6 cellular contexts compared by ENCODE assay signal in the genomic region with DNA sequence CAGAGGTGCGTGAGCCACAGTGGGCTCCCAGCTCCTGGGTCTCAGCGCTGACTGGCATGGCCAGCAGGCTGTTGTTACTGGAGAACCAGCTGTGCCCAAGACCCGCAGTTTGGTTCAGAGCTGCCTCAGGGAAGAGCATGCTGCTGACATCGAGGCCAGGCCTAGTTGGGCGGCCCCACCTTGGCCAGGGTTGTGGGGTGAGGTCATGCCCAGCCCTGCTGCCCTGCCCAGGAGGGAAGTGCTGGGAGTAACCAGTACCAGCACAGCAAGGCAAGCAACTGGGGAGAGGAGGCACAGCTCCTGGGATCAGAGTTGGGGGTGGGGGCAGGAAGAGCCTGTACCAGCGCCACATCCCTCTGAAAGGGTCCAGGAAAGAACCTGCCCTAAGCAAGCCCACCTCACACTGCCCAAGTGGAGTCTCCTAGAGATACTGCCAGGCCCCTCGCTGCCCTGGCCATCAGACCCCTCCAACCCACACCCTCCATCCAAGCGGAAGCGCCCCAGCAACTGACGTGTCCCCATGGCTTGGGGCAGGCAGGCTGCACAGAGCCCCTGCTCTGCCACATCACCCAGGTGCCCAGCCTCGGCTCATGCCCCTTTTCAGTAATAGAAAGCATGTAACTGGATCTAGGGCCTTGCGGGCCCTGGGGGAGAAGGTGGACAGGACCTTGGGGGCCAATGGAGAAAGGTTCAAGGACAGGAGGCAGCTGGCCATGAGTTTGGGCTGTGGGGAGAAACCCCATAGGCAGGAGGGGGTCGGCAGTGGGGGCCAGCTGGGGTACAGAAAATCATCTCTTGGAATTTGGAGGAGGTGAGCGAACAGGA. TPM values are rescaled to one million over a fixed set of nuclear protein-coding genes. Genes with fewer than 3 reads are reported as not detected.
A peak's percentile ranks its signal among the peaks of the same experiment; 100 is the strongest.
DNase-seq lines count a peak whose midpoint lies in the region; ATAC-seq and TF ChIP-seq lines count a peak whose summit lies in the region.

No MANE protein-coding gene starts in this region.

- no peaks in the 10 kb centered on the region for H3K36me3 ChIP-seq in HUES48 (ENCODE audit: control insufficient read depth, insufficient read depth, low read length)
- H3K36me3 ChIP-seq in colonic mucosa: no peaks in the 10 kb centered on the region

- intact Hi-C loops in colonic mucosa (cut with DNase I): no loop called here

- H3K4me3 Mint-ChIP-seq in osteocyte (ENCODE audit: unreplicated experiment): peak overlapping the region; percentile 83

- H3K9ac ChIP-seq in HUES48 (ENCODE audit: low read depth, low read length) (no peak overlapping the region), colonic mucosa (ENCODE audit: low read depth in 2 of 2, low read length in 2 of 2) (peak overlapping the region; percentile 84 to 91)

- DNase-seq in colonic mucosa: peak; percentile 81
- no peak for DNase-seq in osteocyte (ENCODE audit: extremely low spot score, unreplicated experiment)
- DNase-seq in NOMO-1 treated with DMSO at 0.1 percent for 48 hours (lab: John Stamatoyannopoulos, UW; ENCODE audit: unreplicated experiment): no peak
- DNase-seq in stimulated activated naive CD4-positive, alpha-beta T cell (lab: John Stamatoyannopoulos, UW): no peak

- H3K9me3 ChIP-seq in HUES48 (ENCODE audit: control insufficient read depth, insufficient read depth, low read length): no peaks in the 10 kb centered on the region
- no peaks in the 10 kb centered on the region for H3K9me3 ChIP-seq in colonic mucosa

- no peak overlapping the region for H3K27ac Mint-ChIP-seq in osteocyte (ENCODE audit: unreplicated experiment)

- H3K27me3 Mint-ChIP-seq in osteocyte (ENCODE audit: unreplicated experiment): peaks cover 3% of the 10 kb centered on the region

- no peaks in the 10 kb centered on the region for H3K9me3 Mint-ChIP-seq in osteocyte (ENCODE audit: unreplicated experiment)

- H3K4me3 ChIP-seq in HUES48 (ENCODE audit: low read depth, low read length): peak overlapping the region; percentile 91
- H3K4me3 ChIP-seq in colonic mucosa: peak overlapping the region; percentile 78

- no peaks in the 10 kb centered on the region for H3K36me3 Mint-ChIP-seq in osteocyte (ENCODE audit: unreplicated experiment)

- TF ChIP-seq CTCF in colonic mucosa (IDR thresholded peaks at IDR 0.05): no peak
- TF ChIP-seq CTCF in osteocyte (IDR thresholded peaks at IDR 0.05): no peak

- no peak for ATAC-seq in GM18861 (IDR thresholded peaks at IDR 0.05; ENCODE audit: unreplicated experiment)

- peaks cover 23% of the 10 kb centered on the region for H3K4me1 Mint-ChIP-seq in osteocyte (ENCODE audit: unreplicated experiment)

- H3K27me3 ChIP-seq in HUES48 (ENCODE audit: control insufficient read depth, insufficient read depth, low read length) (peaks cover 13% of the 10 kb centered on the region), colonic mucosa (no peaks in the 10 kb centered on the region)

- no peak overlapping the region for H3K27ac ChIP-seq in HUES48 (ENCODE audit: low read depth, low read length)
- H3K27ac ChIP-seq in colonic mucosa: peak overlapping the region; percentile 63

- H3K4me1 ChIP-seq in HUES48 (ENCODE audit: control insufficient read depth, insufficient read depth, low read length): 0 out of 2 replicates have a peak, but pooled peaks cover 6% of the 10 kb centered on the region
- H3K4me1 ChIP-seq in colonic mucosa: peaks cover 5% of the 10 kb centered on the region

RNA-seq across cellular contexts. Expression of a gene that starts 1.0 kb away (rescaled TPM):
- 100 to 1,000 TPM; 121 to 141 TPM for total RNA-seq in colonic mucosa
- 22.5 and 24.4 TPM in 2 replicates for total RNA-seq in osteocyte

RNA-seq across cellular contexts. Expression of a gene that starts 22.8 kb away (rescaled TPM):
- total RNA-seq in colonic mucosa: 10 to 100 TPM; 55.7 to 56.0 TPM
- 46.8 and 47.8 TPM in 2 replicates for total RNA-seq in osteocyte

RNA-seq across cellular contexts. Expression of a gene that starts 38.0 kb away (rescaled TPM):
- total RNA-seq in colonic mucosa: 100 to 1,000 TPM; 104 to 125 TPM
- 37.8 and 50.1 TPM in 2 replicates for total RNA-seq in osteocyte

RNA-seq across cellular contexts. Expression of a gene that starts 38.1 kb away (rescaled TPM):
- total RNA-seq in colonic mucosa: 10 to 100 TPM; 54.9 to 67.4 TPM
- 52.2 and 57.1 TPM in 2 replicates for total RNA-seq in osteocyte

RNA-seq across cellular contexts. Expression of a gene that starts 51.1 kb away (rescaled TPM):
- total RNA-seq in colonic mucosa: 1 to 10 TPM; 1.9 to 2.5 TPM
- total RNA-seq in osteocyte: 17.2 and 18.8 TPM in 2 replicates
